1 cellular context compared by ENCODE assay signal in genomic region chr10:50393784-50394183, GRCh38.
TF ChIP-seq lines count a peak whose summit lies in the region.

No MANE protein-coding gene starts in this region.

TF ChIP-seq in SK-N-SH, 30 proteins besides CTCF, POLR2A, EP300 and RAD21 (continued from another document):
- TF ChIP-seq RXRA (IDR thresholded peaks at IDR 0.05; ENCODE audit: borderline replicate concordance, low read depth) = 0 out of 2 replicates have a peak, but pooled peaks have one; percentile 37
- TF ChIP-seq, protein P1, sequence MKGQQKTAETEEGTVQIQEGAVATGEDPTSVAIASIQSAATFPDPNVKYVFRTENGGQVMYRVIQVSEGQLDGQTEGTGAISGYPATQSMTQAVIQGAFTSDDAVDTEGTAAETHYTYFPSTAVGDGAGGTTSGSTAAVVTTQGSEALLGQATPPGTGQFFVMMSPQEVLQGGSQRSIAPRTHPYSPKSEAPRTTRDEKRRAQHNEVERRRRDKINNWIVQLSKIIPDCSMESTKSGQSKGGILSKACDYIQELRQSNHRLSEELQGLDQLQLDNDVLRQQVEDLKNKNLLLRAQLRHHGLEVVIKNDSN (IDR thresholded peaks at IDR 0.05; ENCODE audit: borderline replicate concordance, low read depth) = no peak
- TF ChIP-seq TEAD4 (IDR thresholded peaks at IDR 0.05; ENCODE audit: borderline replicate concordance, insufficient read depth) = no peak
- TF ChIP-seq GATA2 (CRISPR knock-in tag; IDR thresholded peaks at IDR 0.05) = no peak
- TF ChIP-seq FOXJ3 (CRISPR knock-in tag; IDR thresholded peaks at IDR 0.05) = no peak
- peak; percentile 21; the same call in 1 of the 2 replicates for TF ChIP-seq JUND (IDR thresholded peaks at IDR 0.05)
- TF ChIP-seq FOSL2 (IDR thresholded peaks at IDR 0.05; ENCODE audit: borderline replicate concordance, low read depth) = peak; percentile 42; the same call in 1 of the 2 replicates
- TF ChIP-seq, protein P2, sequence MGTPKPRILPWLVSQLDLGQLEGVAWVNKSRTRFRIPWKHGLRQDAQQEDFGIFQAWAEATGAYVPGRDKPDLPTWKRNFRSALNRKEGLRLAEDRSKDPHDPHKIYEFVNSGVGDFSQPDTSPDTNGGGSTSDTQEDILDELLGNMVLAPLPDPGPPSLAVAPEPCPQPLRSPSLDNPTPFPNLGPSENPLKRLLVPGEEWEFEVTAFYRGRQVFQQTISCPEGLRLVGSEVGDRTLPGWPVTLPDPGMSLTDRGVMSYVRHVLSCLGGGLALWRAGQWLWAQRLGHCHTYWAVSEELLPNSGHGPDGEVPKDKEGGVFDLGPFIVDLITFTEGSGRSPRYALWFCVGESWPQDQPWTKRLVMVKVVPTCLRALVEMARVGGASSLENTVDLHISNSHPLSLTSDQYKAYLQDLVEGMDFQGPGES (IDR thresholded peaks at IDR 0.05; ENCODE audit: low read depth, low read length) = no peak
- TF ChIP-seq, protein P3, sequence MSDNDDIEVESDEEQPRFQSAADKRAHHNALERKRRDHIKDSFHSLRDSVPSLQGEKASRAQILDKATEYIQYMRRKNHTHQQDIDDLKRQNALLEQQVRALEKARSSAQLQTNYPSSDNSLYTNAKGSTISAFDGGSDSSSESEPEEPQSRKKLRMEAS (IDR thresholded peaks at IDR 0.05; ENCODE audit: low read depth) = no peak
- no peak for TF ChIP-seq SMC3 (IDR thresholded peaks at IDR 0.05; ENCODE audit: low read depth, low read length)
- TF ChIP-seq USF2 (IDR thresholded peaks at IDR 0.05; ENCODE audit: borderline replicate concordance, low read depth, low read length) = no peak
- no peak for TF ChIP-seq RCOR1 (IDR thresholded peaks at IDR 0.05; ENCODE audit: low read length)
- peak; percentile 66 for TF ChIP-seq NFIC (IDR thresholded peaks at IDR 0.05; ENCODE audit: borderline replicate concordance)
TF ChIP-seq in SK-N-SH: peak in this region for 5.
